ENCODE assay signal across 17 cellular contexts in the genomic region with DNA sequence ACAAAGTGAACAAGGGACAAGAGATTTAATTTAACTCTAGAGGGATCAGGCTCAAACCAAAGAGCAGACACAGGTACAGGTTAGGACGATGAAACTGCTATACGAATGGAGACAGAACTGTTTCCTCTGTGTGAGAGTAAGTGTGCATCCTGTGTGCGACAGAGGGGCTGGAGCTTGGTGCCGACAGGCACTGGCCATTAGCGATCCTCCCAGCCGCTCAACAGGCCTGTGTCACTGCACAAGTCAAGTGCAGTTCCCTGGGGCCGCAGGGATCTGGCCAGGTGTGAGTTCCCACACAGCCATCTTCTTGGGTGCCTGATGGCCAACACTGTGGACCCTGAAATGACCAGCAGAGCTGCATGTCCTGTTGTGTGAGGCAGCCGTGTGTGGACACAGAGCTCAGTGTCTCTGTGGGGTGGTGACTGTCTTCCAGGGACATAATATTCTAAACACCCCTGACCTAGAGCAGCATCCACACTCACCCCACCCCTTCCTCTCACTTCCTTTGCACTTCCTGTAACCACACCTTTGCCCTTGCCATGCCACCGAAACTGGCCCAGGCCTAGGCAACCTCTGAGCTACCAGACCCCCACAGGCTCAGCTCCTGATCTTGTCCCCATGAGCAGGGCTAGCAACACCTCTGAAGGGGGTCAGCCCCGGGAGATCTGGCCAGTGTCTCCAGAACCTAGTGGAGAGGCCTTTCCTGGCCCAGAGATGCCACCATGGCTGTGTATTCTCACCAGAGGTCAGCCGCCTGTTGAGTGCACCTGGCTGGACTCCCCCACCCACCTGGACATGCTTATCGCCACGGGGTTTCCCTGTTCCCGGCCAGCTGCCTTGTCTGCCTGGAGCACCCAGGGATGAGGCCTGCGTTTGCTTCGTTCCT. TPM values are rescaled to one million over a fixed set of nuclear protein-coding genes. Genes with fewer than 3 reads are reported as not detected.
DNase-seq lines count a peak whose midpoint lies in the region; ATAC-seq and TF ChIP-seq lines count a peak whose summit lies in the region.
"Had no signal": no experiment of that assay in that cellular context is flagged by ENCODE, and none has a peak within 500 bp of the region (broad histone marks: within the 10 kb centered on the region; RNA-seq: fewer than 3 reads in every experiment).

No MANE protein-coding gene starts in this region.

- H3K79me2 ChIP-seq in PC-9 (ENCODE audit: low read depth): no peaks in the 10 kb centered on the region
- H3K79me2 ChIP-seq: parathyroid adenoma had no signal

- no peaks in the 10 kb centered on the region for H3K36me3 Mint-ChIP-seq in stimulated activated naive CD8-positive, alpha-beta T cell treated with anti-CD3 and anti-CD28 coated beads, Interleukin-15, Interleukin-2, amounts not matched to agents 100 ng/mL and 50 ng/mL, for 24 hours (ENCODE audit: low read depth)
- no peaks in the 10 kb centered on the region for H3K36me3 Mint-ChIP-seq in effector memory CD8-positive, alpha-beta T cell (ENCODE audit: insufficient read depth)

- no peaks in the 10 kb centered on the region for H3K9me3 ChIP-seq in PC-9 (ENCODE audit: insufficient read depth, low read depth)
- H3K9me3 ChIP-seq: mucosa of descending colon, stomach, vagina had no signal

- CTCF ChIA-PET in PC-9 (lab: Charles Lee): no interaction called here

- no peak overlapping the region for H3K4me2 ChIP-seq in PC-9

- H3K4me1 ChIP-seq in PC-9 (replicated peaks; ENCODE audit: insufficient read depth): no peaks in the 10 kb centered on the region
- H3K4me1 ChIP-seq: parathyroid adenoma, stomach, vagina had no signal

- H3K4me1 Mint-ChIP-seq in stimulated activated naive CD8-positive, alpha-beta T cell treated with anti-CD3 and anti-CD28 coated beads, Interleukin-15, Interleukin-2, amounts not matched to agents 100 ng/mL and 50 ng/mL, for 24 hours (ENCODE audit: low read depth): peaks cover 12% of the 10 kb centered on the region
- H3K4me1 Mint-ChIP-seq in effector memory CD8-positive, alpha-beta T cell (ENCODE audit: low read depth in 2 of 2): peaks cover 17 to 20% of the 10 kb centered on the region in 2 donors

- no peak for ATAC-seq in stimulated activated naive CD8-positive, alpha-beta T cell treated with anti-CD3 and anti-CD28 coated beads, Interleukin-15, Interleukin-2, amounts not matched to agents 100 U/mL and 50 U/mL, for 24 hours
- peak; percentile 79 for ATAC-seq in effector memory CD8-positive, alpha-beta T cell (replicated peaks)
- ATAC-seq in Right ventricle myocardium inferior: no peak
- no peak for ATAC-seq in HG02884 (IDR thresholded peaks at IDR 0.05; ENCODE audit: unreplicated experiment)
- ATAC-seq: mucosa of descending colon had no signal

- H4K20me1 ChIP-seq in PC-9 (ENCODE audit: insufficient read depth): no peaks in the 10 kb centered on the region

- DNase-seq in stimulated activated naive CD8-positive, alpha-beta T cell treated with anti-CD3 and anti-CD28 coated beads, Interleukin-15, Interleukin-2, amounts not matched to agents 100 U/mL and 50 U/mL, for 24 hours: no peak
- DNase-seq in PC-9 (no peak), Right ventricle myocardium inferior (ENCODE audit: missing footprints) (no peak), epidermal melanocyte (ENCODE audit: insufficient read length, low spot score) (no peak), NCI-H1048 (lab: John Stamatoyannopoulos, UW) (no peak)
- DNase-seq in effector memory CD8-positive, alpha-beta T cell: no peak
- DNase-seq: cortex of kidney, mucosa of descending colon, NCI-H82, SIG-M5, stomach had no signal

- no peaks in the 10 kb centered on the region for H3K27me3 Mint-ChIP-seq in stimulated activated naive CD8-positive, alpha-beta T cell treated with anti-CD3 and anti-CD28 coated beads, Interleukin-15, Interleukin-2, amounts not matched to agents 100 ng/mL and 50 ng/mL, for 24 hours
- H3K27me3 Mint-ChIP-seq in effector memory CD8-positive, alpha-beta T cell: peaks cover 0 to 7% of the 10 kb centered on the region in 2 donors

- H3K9me3 Mint-ChIP-seq in stimulated activated naive CD8-positive, alpha-beta T cell treated with anti-CD3 and anti-CD28 coated beads, Interleukin-15, Interleukin-2, amounts not matched to agents 100 ng/mL and 50 ng/mL, for 24 hours: no peaks in the 10 kb centered on the region
- no peaks in the 10 kb centered on the region for H3K9me3 Mint-ChIP-seq in effector memory CD8-positive, alpha-beta T cell

- peak overlapping the region; percentile 11 for H3K27ac Mint-ChIP-seq in stimulated activated naive CD8-positive, alpha-beta T cell treated with anti-CD3 and anti-CD28 coated beads, Interleukin-15, Interleukin-2, amounts not matched to agents 100 ng/mL and 50 ng/mL, for 24 hours
- H3K27ac Mint-ChIP-seq in effector memory CD8-positive, alpha-beta T cell: peak overlapping the region; percentile 87 to 89

- no peak overlapping the region for H3K4me3 Mint-ChIP-seq in stimulated activated naive CD8-positive, alpha-beta T cell treated with anti-CD3 and anti-CD28 coated beads, Interleukin-15, Interleukin-2, amounts not matched to agents 100 ng/mL and 50 ng/mL, for 24 hours
- peak overlapping the region; percentile 60 to 66 for H3K4me3 Mint-ChIP-seq in effector memory CD8-positive, alpha-beta T cell

- no peaks in the 10 kb centered on the region for H3K9me2 ChIP-seq in PC-9 (ENCODE audit: insufficient read depth)

- no TSS peak for BruUV-seq in PC-9 (replicated peaks; lab: Mats Ljungman, UMichigan)

- POLR2A ChIA-PET in PC-9 (lab: Charles Lee; ENCODE audit: unreplicated experiment): interaction anchor here (0.6 kb wide), 1 partner anchor 134 kb away, joined by 10 read pairs; no protein-coding TSS in a partner anchor

- no peaks in the 10 kb centered on the region for H3F3A ChIP-seq in PC-9 (ENCODE audit: insufficient read depth, low read depth)

- no peak overlapping the region for H3K27ac ChIP-seq in PC-9
- H3K27ac ChIP-seq: parathyroid adenoma, stomach, vagina had no signal

- intact Hi-C loops in PC-9 (cut with micrococcal nuclease; ENCODE audit: unreplicated experiment) (no loop called here), Right ventricle myocardium inferior (cut with DNase I) (no loop called here)

- peak overlapping the region; percentile 23; the same call in 1 of the 2 replicates for H2AFZ ChIP-seq in PC-9
- H2AFZ ChIP-seq: parathyroid adenoma had no signal

- no peak for TF ChIP-seq CTCF in PC-9 (conservative IDR thresholded peaks at IDR 0.05)

- H3K36me3 ChIP-seq in PC-9 (ENCODE audit: low read depth): no peaks in the 10 kb centered on the region
- H3K36me3 ChIP-seq: stomach, vagina had no signal

- H3K27me3 ChIP-seq in PC-9 (ENCODE audit: insufficient read depth, low read depth): no peaks in the 10 kb centered on the region
- H3K27me3 ChIP-seq: vagina had no signal

- no peak overlapping the region for H3K4me3 ChIP-seq in PC-9
- H3K4me3 ChIP-seq: mucosa of descending colon, stomach, vagina had no signal

RNA-seq across cellular contexts. Expression of gene TBRG4, which starts 11.7 kb away (rescaled TPM):
- total RNA-seq in PC-9 (2021) (117 and 120 TPM in 2 replicates), Right ventricle myocardium inferior (82.4 TPM)

RNA-seq across cellular contexts. Expression of gene RAMP3, which starts 34.4 kb away (rescaled TPM):
- total RNA-seq in PC-9 (2021) (not detected in 2 replicates), Right ventricle myocardium inferior (33.8 TPM)
- total RNA-seq: kidney epithelial cell, MCF 10A had no signal

RNA-seq across cellular contexts. Expression of gene NACAD, which starts 34.4 kb away (rescaled TPM):
- total RNA-seq in PC-9 (2021): 0.15 and 0.24 TPM in 2 replicates
- 6.0 TPM for total RNA-seq in Right ventricle myocardium inferior
- total RNA-seq: MCF 10A had no signal

Comparison
In these comparisons a context has a peak if more than half of its experiments do, and no peak if none do; other contexts are left out.
1. RNA of gene RAMP3, which starts 34.4 kb away (total RNA-seq): 33.8 TPM in Right ventricle myocardium inferior (single experiment); not detected in PC-9; every median in the first group is over 10 times any median in the second.